11 cellular contexts compared by ENCODE assay signal in genomic region chr5:16933337-16933736, GRCh38. TPM values are rescaled to one million over a fixed set of nuclear protein-coding genes. Genes with fewer than 3 reads are reported as not detected.
DNase-seq lines count a peak whose midpoint lies in the region; ATAC-seq and TF ChIP-seq lines count a peak whose summit lies in the region.
"Had no signal": no experiment of that assay in that cellular context is flagged by ENCODE, and none has a peak within 500 bp of the region (broad histone marks: within the 10 kb centered on the region; RNA-seq: fewer than 3 reads in every experiment).

No MANE protein-coding gene starts in this region.

- H3K9me3 ChIP-seq in heart right ventricle (no peaks in the 10 kb centered on the region), mesodermal cell (ENCODE audit: control insufficient read depth, low read length) (no peaks in the 10 kb centered on the region), upper lobe of right lung (no peaks in the 10 kb centered on the region)
- H3K9me3 ChIP-seq: left lung had no signal

- TF ChIP-seq CTCF in heart right ventricle (IDR thresholded peaks at IDR 0.05): no peak
- no peak for TF ChIP-seq CTCF in choroid plexus epithelial cell (conservative IDR thresholded peaks at IDR 0.05; ENCODE audit: low read depth, low read length)
- no peak for TF ChIP-seq CTCF in upper lobe of right lung (IDR thresholded peaks at IDR 0.05)

- H3K4me1 ChIP-seq in heart right ventricle (peaks cover 0 to 55% (median 18%) of the 10 kb centered on the region in 9 donors), mesodermal cell (ENCODE audit: control insufficient read depth, insufficient read depth, low read length, poor library complexity, severe bottlenecking) (peaks cover 8% of the 10 kb centered on the region), upper lobe of right lung (peaks cover 45% of the 10 kb centered on the region)

- H3K27ac ChIP-seq in heart right ventricle (no peak overlapping the region), mesodermal cell (ENCODE audit: low read depth, low read length, severe bottlenecking) (no peak overlapping the region), upper lobe of right lung (no peak overlapping the region)
- H3K27ac ChIP-seq: left lung had no signal

- CTCF ChIA-PET in HEK293T (lab: Yijun Ruan, JAX): interaction anchor here (0.5 to 2.2 kb wide), 11 partner anchors 11 to 257 kb away, joined by 3 to 22 read pairs (median 3); no protein-coding TSS in a partner anchor

- no peak for DNase-seq in heart right ventricle
- DNase-seq in Right ventricle myocardium inferior (ENCODE audit: missing footprints): no peak
- DNase-seq in choroid plexus epithelial cell (ENCODE audit: low read depth): no peak
- no peak for DNase-seq in upper lobe of right lung
- DNase-seq in NCI-H146 treated with DMSO at 0.1 percent for 48 hours (lab: John Stamatoyannopoulos, UW; ENCODE audit: unreplicated experiment): no peak
- no peak for DNase-seq in HEK293T (ENCODE audit: extremely low spot score)
- DNase-seq: activated B cell treated with CpG ODN at 0.5 μM for 24 hours; activated T-cell treated with anti-CD3 and anti-CD28 coated beads, Interleukin-2, amount 50 U/mL, for 1 hour had no signal

- intact Hi-C loops in heart right ventricle (cut with DNase I): loop anchor here in 8 of 10 donors (5.0 to 10.0 kb wide), 8 partner anchors 139 to 254 kb away; no protein-coding TSS in a partner anchor
- intact Hi-C loops in Right ventricle myocardium inferior (cut with DNase I): loop anchor here (5.0 to 10.0 kb wide), 2 partner anchors 111 to 141 kb away; no protein-coding TSS in a partner anchor
- intact Hi-C loops in upper lobe of right lung (cut with DNase I): loop anchor here (10.0 kb wide), 2 partner anchors 139 to 261 kb away; no protein-coding TSS in a partner anchor

- ATAC-seq in heart right ventricle (no peak), Right ventricle myocardium inferior (no peak), upper lobe of right lung (no peak), GM18909 (IDR thresholded peaks at IDR 0.05; ENCODE audit: poor library complexity, unreplicated experiment) (no peak)

- peaks cover 0 to 69% (median 49%) of the 10 kb centered on the region in 7 donors for H3K27me3 ChIP-seq in heart right ventricle
- no peaks in the 10 kb centered on the region for H3K27me3 ChIP-seq in upper lobe of right lung

- H3K4me3 ChIP-seq in heart right ventricle (peak overlapping the region in 6 of 10 donors; percentile 65 to 87 (median 76)), choroid plexus epithelial cell (ENCODE audit: low read depth, low read length) (peak overlapping the region; percentile 95), mesodermal cell (ENCODE audit: extremely low read depth, insufficient read depth, low read length, poor library complexity, severe bottlenecking) (peak overlapping the region; percentile 96), upper lobe of right lung (peak overlapping the region; percentile 64)

- POLR2A ChIA-PET in HEK293T (lab: Yijun Ruan, JAX): interaction anchor here (0.5 kb wide), 1 partner anchor 12 kb away, joined by 3 read pairs; no protein-coding TSS in a partner anchor

- WGBS in heart right ventricle, 2 donors: 58 to 68% methylated on average over 2 of the region's 2 CpGs
- WGBS in mesodermal cell (ENCODE audit: insufficient coverage in 2 of 2), 2 experiments: 100% methylated on average over 1 of the region's 2 CpGs

- no peaks in the 10 kb centered on the region for H3K36me3 ChIP-seq in heart right ventricle
- H3K36me3 ChIP-seq in mesodermal cell (ENCODE audit: control insufficient read depth, insufficient read depth, low read length): peaks cover 44% of the 10 kb centered on the region
- H3K36me3 ChIP-seq in upper lobe of right lung: no peaks in the 10 kb centered on the region
- H3K36me3 ChIP-seq: left lung had no signal

TF ChIP-seq in HEK293T, 16 proteins besides CTCF, POLR2A, EP300 and RAD21:
- no peak for TF ChIP-seq HDGF (IDR thresholded peaks at IDR 0.05; ENCODE audit: borderline replicate concordance)
- TF ChIP-seq ZNF384 (IDR thresholded peaks at IDR 0.05): no peak
- no peak for TF ChIP-seq CTBP1 (IDR thresholded peaks at IDR 0.05; ENCODE audit: borderline replicate concordance)
- TF ChIP-seq SP1 (IDR thresholded peaks at IDR 0.05): no peak
- TF ChIP-seq NFRKB (IDR thresholded peaks at IDR 0.05): no peak
- no peak for TF ChIP-seq L3MBTL2 (conservative IDR thresholded peaks at IDR 0.05)
- no peak for TF ChIP-seq PKNOX1 (IDR thresholded peaks at IDR 0.05)
- no peak for TF ChIP-seq SUZ12 (IDR thresholded peaks at IDR 0.05)
- TF ChIP-seq ELF4 (IDR thresholded peaks at IDR 0.05): no peak
- TF ChIP-seq ARNT (IDR thresholded peaks at IDR 0.05): no peak
- TF ChIP-seq FOXA1 (IDR thresholded peaks at IDR 0.05): no peak
- no peak for TF ChIP-seq TARDBP (IDR thresholded peaks at IDR 0.05)
- TF ChIP-seq FOXK2 (IDR thresholded peaks at IDR 0.05): no peak
- no peak for TF ChIP-seq LEF1 (IDR thresholded peaks at IDR 0.05; ENCODE audit: borderline replicate concordance)
- TF ChIP-seq FOXM1 (IDR thresholded peaks at IDR 0.05; ENCODE audit: borderline replicate concordance): no peak
- no peak for TF ChIP-seq BHLHE40 (IDR thresholded peaks at IDR 0.05; ENCODE audit: borderline replicate concordance)

RNA-seq across cellular contexts. Expression of gene MYO10, which starts 2.8 kb away (rescaled TPM):
- total RNA-seq in heart right ventricle (1 to 10 TPM; 2.8 to 8.2 (median 5.1) TPM), Right ventricle myocardium inferior (4.8 TPM), upper lobe of right lung (67.0 TPM)
- polyA plus RNA-seq in heart right ventricle: 1 to 10 TPM; 1.2 to 4.1 TPM
- 86.3 TPM for polyA plus RNA-seq in mesodermal cell (2013, experiment 1 of 2)
- polyA plus RNA-seq in mesodermal cell (2013, experiment 2 of 2): 80.2 TPM
